In genomic region chr3:71956716-71957115, GRCh38 we compare ENCODE assay signal across 1 cellular context.
TF ChIP-seq lines count a peak whose summit lies in the region.

No MANE protein-coding gene starts in this region.

TF ChIP-seq in IMR-90, 13 proteins besides CTCF, POLR2A, EP300 and RAD21 (continued from another document):
- no peak for TF ChIP-seq USF2 (IDR thresholded peaks at IDR 0.05; ENCODE audit: low read depth, low read length)
- TF ChIP-seq CHD1 (IDR thresholded peaks at IDR 0.05; ENCODE audit: low read depth, low read length): no peak
- no peak for TF ChIP-seq CEBPB (IDR thresholded peaks at IDR 0.05; ENCODE audit: low read depth, low read length)
